ENCODE assay signal across 1 cellular context in genomic region chr3:122415104-122415744, GRCh38.
TF ChIP-seq lines count a peak whose summit lies in the region.

No MANE protein-coding gene starts in this region.

TF ChIP-seq in WTC11, 78 proteins besides CTCF, POLR2A, EP300 and RAD21 (continued from another document):
- TF ChIP-seq ZNF425 (CRISPR knock-in tag; conservative IDR thresholded peaks at IDR 0.05) (no peak), OVOL2 (CRISPR knock-in tag; IDR thresholded peaks at IDR 0.05; ENCODE audit: borderline replicate concordance) (no peak), PRDM15 (CRISPR knock-in tag; IDR thresholded peaks at IDR 0.05) (no peak), MLX (CRISPR knock-in tag; IDR thresholded peaks at IDR 0.05) (no peak), ERG (CRISPR knock-in tag; IDR thresholded peaks at IDR 0.05) (no peak), ZNF396 (CRISPR knock-in tag; IDR thresholded peaks at IDR 0.05; ENCODE audit: borderline replicate concordance) (no peak), USF2 (CRISPR knock-in tag; IDR thresholded peaks at IDR 0.05) (no peak)
